ENCODE assay signal across 9 cellular contexts in the genomic region with DNA sequence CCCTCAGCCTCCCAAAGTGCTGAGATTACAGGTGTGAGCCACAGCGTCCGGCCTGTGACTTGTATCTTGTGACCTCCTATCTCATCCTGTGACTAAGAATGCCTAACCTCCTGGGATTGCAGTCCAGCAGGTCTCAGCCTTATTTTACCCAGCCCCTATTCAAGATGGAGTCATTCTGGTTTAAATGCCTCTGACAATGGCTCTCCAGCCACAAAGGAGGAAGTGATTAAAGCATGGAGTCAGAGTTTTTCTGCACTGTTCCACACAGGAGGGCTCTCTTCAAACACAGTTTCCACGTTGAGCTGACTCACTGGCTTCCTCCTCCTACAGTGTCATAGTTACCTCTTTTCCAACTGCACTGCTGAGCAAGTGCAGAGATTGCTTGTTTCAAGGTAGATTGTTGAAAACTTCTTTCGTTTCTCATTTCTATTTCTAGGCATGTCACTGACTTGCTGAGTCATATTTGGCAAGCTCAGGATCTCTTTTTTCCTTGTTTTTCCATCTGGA. TPM values are rescaled to one million over a fixed set of nuclear protein-coding genes. Genes with fewer than 3 reads are reported as not detected.
DNase-seq lines count a peak whose midpoint lies in the region; ATAC-seq and TF ChIP-seq lines count a peak whose summit lies in the region.
"Had no signal": no experiment of that assay in that cellular context is flagged by ENCODE, and none has a peak within 500 bp of the region (broad histone marks: within the 10 kb centered on the region; RNA-seq: fewer than 3 reads in every experiment).

No MANE protein-coding gene starts in this region.

- no peaks in the 10 kb centered on the region for H3F3A ChIP-seq in neural progenitor cell (ENCODE audit: low read depth)

- no peak for TF ChIP-seq CTCF in DND-41 (IDR thresholded peaks at IDR 0.05; ENCODE audit: borderline replicate concordance, extremely low read depth, low read length, poor library complexity, severe bottlenecking)
- no peak for TF ChIP-seq CTCF in neural progenitor cell (IDR thresholded peaks at IDR 0.05)

- no peak overlapping the region for H3K4me2 ChIP-seq in DND-41 (ENCODE audit: insufficient read depth, low read length)
- H3K4me2 ChIP-seq in neural progenitor cell = no peak overlapping the region

- no peak overlapping the region for H2AFZ ChIP-seq in DND-41 (ENCODE audit: low read depth, low read length)
- H2AFZ ChIP-seq in neural progenitor cell (replicated peaks) = peak overlapping the region; percentile 65

- peaks cover 4% of the 10 kb centered on the region for H3K9me3 Mint-ChIP-seq in neural progenitor cell
- H3K9me3 Mint-ChIP-seq: IgD-negative memory B cell had no signal

- H3K4me1 ChIP-seq in DND-41 (ENCODE audit: insufficient read depth, low read length) (peaks cover 3% of the 10 kb centered on the region; the same call in 1 of the 2 replicates), neural progenitor cell (peaks cover 3% of the 10 kb centered on the region)

- H3K27ac ChIP-seq in DND-41 (ENCODE audit: low read length) (no peak overlapping the region), caudate nucleus (ENCODE audit: low read depth, low read length) (peak overlapping the region; percentile 86), neural progenitor cell (no peak overlapping the region)

- no peaks in the 10 kb centered on the region for H3K36me3 Mint-ChIP-seq in neural progenitor cell

- H3K4me3 Mint-ChIP-seq in neural progenitor cell = no peak overlapping the region

- H3K9ac ChIP-seq in DND-41 (ENCODE audit: low read depth, low read length) (no peak overlapping the region), neural progenitor cell (no peak overlapping the region)

- H3K4me3 ChIP-seq in DND-41 (ENCODE audit: low read depth in 1 of 2, low read length in 2 of 2) (no peak overlapping the region), neural progenitor cell (no peak overlapping the region)

- peaks cover 9% of the 10 kb centered on the region for H3K4me1 Mint-ChIP-seq in neural progenitor cell

- H3K27me3 ChIP-seq in DND-41 (ENCODE audit: insufficient read depth, low read length, poor library complexity) = no peaks in the 10 kb centered on the region
- no peaks in the 10 kb centered on the region for H3K27me3 ChIP-seq in neural progenitor cell

- peak overlapping the region; percentile 60 for H3K27ac Mint-ChIP-seq in neural progenitor cell
- H3K27ac Mint-ChIP-seq: IgD-negative memory B cell had no signal

- H3K79me2 ChIP-seq in DND-41 (ENCODE audit: insufficient read depth, low read length) = no peaks in the 10 kb centered on the region
- no peaks in the 10 kb centered on the region for H3K79me2 ChIP-seq in neural progenitor cell (ENCODE audit: low read depth)

- DNase-seq in DND-41 (peak; percentile 11), H4 (ENCODE audit: low spot score) (peak; percentile 66), RPMI8226 (peak; percentile 86), caudate nucleus (lab: John Stamatoyannopoulos, UW) (peak in 39 of 61 donors; percentile 2 to 91 (median 33)), neural progenitor cell (ENCODE audit: low spot score) (no peak), NCI-H2029 (lab: John Stamatoyannopoulos, UW) (no peak), HUDEP-2 (lab: John Stamatoyannopoulos, UW; ENCODE audit: unreplicated experiment in 76 of 76) (no peak)

- peaks cover 5% of the 10 kb centered on the region for H3K27me3 Mint-ChIP-seq in neural progenitor cell (ENCODE audit: insufficient read depth, low read depth)
- H3K27me3 Mint-ChIP-seq: IgD-negative memory B cell had no signal

- peak; percentile 73 for ATAC-seq in DND-41 (ENCODE audit: insufficient read depth, low read depth)
- ATAC-seq in GM18873 (IDR thresholded peaks at IDR 0.05; ENCODE audit: low FRiP score, unreplicated experiment) = no peak

- no peaks in the 10 kb centered on the region for H3K36me3 ChIP-seq in DND-41 (ENCODE audit: insufficient read depth, low read length)
- H3K36me3 ChIP-seq in neural progenitor cell = no peaks in the 10 kb centered on the region

- H3K9me3 ChIP-seq in DND-41 (ENCODE audit: insufficient read depth, low read length, severe bottlenecking) = no peaks in the 10 kb centered on the region
- no peaks in the 10 kb centered on the region for H3K9me3 ChIP-seq in neural progenitor cell (ENCODE audit: low read depth)

- H4K20me1 ChIP-seq in DND-41 (ENCODE audit: insufficient read depth, low read length) = no peaks in the 10 kb centered on the region
- H4K20me1 ChIP-seq in neural progenitor cell (ENCODE audit: low read depth) = no peaks in the 10 kb centered on the region

RNA-seq across cellular contexts. Expression of a gene that starts 29.3 kb away (rescaled TPM):
- total RNA-seq in H4 (2014; rRNA removed; shearing (Covaris generic)) = 15.6 and 18.4 TPM in 2 replicates
- 28.7 and 30.0 TPM in 2 replicates for total RNA-seq in neural progenitor cell (ENCODE audit: low replicate concordance)

Comparison
In these comparisons a context has a peak if more than half of its experiments do, and no peak if none do; other contexts are left out.
1. DNase-seq: peak in DND-41 (single experiment), H4 (single experiment), RPMI8226 (single experiment) and caudate nucleus (39 of 61); none in neural progenitor cell (single experiment), NCI-H2029 (single experiment) and HUDEP-2 (0 of 76).